ENCODE assay signal across 15 cellular contexts in genomic region chr7:30240401-30240800, GRCh38. TPM values are rescaled to one million over a fixed set of nuclear protein-coding genes. Genes with fewer than 3 reads are reported as not detected.
DNase-seq lines count a peak whose midpoint lies in the region; ATAC-seq, FAIRE-seq and TF ChIP-seq lines count a peak whose summit lies in the region.
"Had no signal": no experiment of that assay in that cellular context is flagged by ENCODE, and none has a peak within 500 bp of the region (broad histone marks: within the 10 kb centered on the region; RNA-seq: fewer than 3 reads in every experiment).

No MANE protein-coding gene starts in this region.

- no peaks in the 10 kb centered on the region for H3K36me3 ChIP-seq in bronchial epithelial cell (ENCODE audit: control insufficient read depth, insufficient read depth, low read length)
- H3K36me3 ChIP-seq: prostate gland, SJSA1 had no signal

- intact Hi-C loops in CD14-positive monocyte (cut with micrococcal nuclease), result loop anchor here in 1 of 2 donors (5.0 kb wide), 1 partner anchor 37 kb away; no protein-coding TSS in a partner anchor

- H3K36me3 Mint-ChIP-seq in CD14-positive monocyte, result peaks cover 2 to 7% of the 10 kb centered on the region in 2 donors

- H3K27ac Mint-ChIP-seq in CD14-positive monocyte, result peak overlapping the region in 3 of 7 donors; percentile 5 to 50 (median 16)
- H3K27ac Mint-ChIP-seq: activated T-cell treated with anti-CD3 and anti-CD28 coated beads, Interleukin-2, amount 50 U/mL, for 72 hours had no signal

- peaks cover 4 to 9% (median 7%) of the 10 kb centered on the region in 3 donors for H3K27me3 Mint-ChIP-seq in CD14-positive monocyte (ENCODE audit: low read depth in 3 of 3)

- ATAC-seq in GM18909 (IDR thresholded peaks at IDR 0.05; ENCODE audit: poor library complexity, unreplicated experiment) (peak; percentile 47), HG02610 (IDR thresholded peaks at IDR 0.05; ENCODE audit: unreplicated experiment) (no peak)
- ATAC-seq: activated T-cell treated with anti-CD3 and anti-CD28 coated beads, Interleukin-2, amount 50 U/mL, for 72 hours; mucosa of descending colon had no signal

- no peak overlapping the region for H3K4me3 ChIP-seq in bronchial epithelial cell (ENCODE audit: low read depth, low read length)
- H3K4me3 ChIP-seq in skeletal muscle cell (ENCODE audit: low read depth, low read length), result no peak overlapping the region
- H3K4me3 ChIP-seq: mucosa of descending colon, prostate gland, SJSA1 had no signal

- FAIRE-seq in bronchial epithelial cell (lab: Jason Lieb, UNC), result peak; percentile 52

- H3K4me1 Mint-ChIP-seq in CD14-positive monocyte, result peaks cover 39% of the 10 kb centered on the region

- H3K9me3 Mint-ChIP-seq in CD14-positive monocyte, result peaks cover 0 to 3% (median 0%) of the 10 kb centered on the region in 7 donors

- DNase-seq in NCI-H2227 treated with DMSO at 0.1 percent for 48 hours (lab: John Stamatoyannopoulos, UW) (peak; percentile 26), bronchial epithelial cell (ENCODE audit: low read depth) (no peak), skeletal muscle cell (ENCODE audit: low read depth) (peak; percentile 14), CD14-positive monocyte (ENCODE audit: low spot score) (no peak), DMS153 (lab: John Stamatoyannopoulos, UW) (no peak)
- DNase-seq: activated CD4-positive, CD25-positive, alpha-beta regulatory T cell treated with anti-CD3 and anti-CD28 coated beads, Interleukin-2, amount 50 U/mL, for 72 hours; activated T-cell treated with anti-CD3 and anti-CD28 coated beads, Interleukin-2, amount 50 U/mL, for 72 hours; caudate nucleus; mucosa of descending colon; NCI-H226; stimulated activated CD4-positive, alpha-beta T cell treated with anti-CD3 and anti-CD28 coated beads, Interleukin-4, amount 100 ng/mL, for 1 hour had no signal

- TF ChIP-seq CTCF in bronchial epithelial cell (IDR thresholded peaks at IDR 0.05; ENCODE audit: insufficient read depth, low read length, severe bottlenecking) (no peak), CD14-positive monocyte (IDR thresholded peaks at IDR 0.05) (no peak)

- H3K4me3 Mint-ChIP-seq in CD14-positive monocyte, result peak overlapping the region in 1 of 2 donors; percentile 62
- H3K4me3 Mint-ChIP-seq: activated T-cell treated with anti-CD3 and anti-CD28 coated beads, Interleukin-2, amount 50 U/mL, for 72 hours had no signal

- H3K27me3 ChIP-seq in bronchial epithelial cell (ENCODE audit: control insufficient read depth, insufficient read depth, low read length), result peaks cover 2% of the 10 kb centered on the region
- H3K27me3 ChIP-seq: SJSA1 had no signal

RNA-seq across cellular contexts. Expression of gene ZNRF2, which starts 44.0 kb away (rescaled TPM):
- 18.4 and 23.4 TPM in 2 replicates for total RNA-seq in bronchial epithelial cell
- polyA plus RNA-seq in CD14-positive monocyte, result 1 to 10 TPM; 1.9 to 5.7 TPM

Comparison
In these comparisons a context has a peak if more than half of its experiments do, and no peak if none do; other contexts are left out.
1. DNase-seq: peak in NCI-H2227 treated with DMSO at 0.1 percent for 48 hours (single experiment) and skeletal muscle cell (single experiment); none in bronchial epithelial cell (single experiment), CD14-positive monocyte (single experiment) and DMS153 (single experiment).